ENCODE assay signal across 23 cellular contexts in the genomic region with DNA sequence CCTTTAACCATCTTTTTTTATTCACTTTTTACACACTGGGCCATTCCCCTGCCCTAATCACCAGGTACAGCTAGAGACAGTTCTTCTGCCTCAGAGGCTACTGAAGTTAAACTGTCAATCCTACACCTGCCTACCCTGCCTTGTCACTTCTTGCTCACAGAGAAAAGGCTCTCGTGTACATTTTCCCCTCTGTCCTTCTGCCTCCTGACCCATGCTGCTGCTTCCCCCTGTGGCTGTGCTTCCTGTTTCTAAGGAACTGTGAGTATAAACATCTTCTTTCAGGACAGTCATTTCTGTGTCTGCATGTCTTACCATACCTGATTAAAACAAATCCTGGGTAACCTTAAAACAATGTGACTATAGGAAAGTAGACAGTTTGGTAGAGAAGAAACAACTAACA.
"Had no signal": no experiment of that assay in that cellular context is flagged by ENCODE, and none has a peak within 500 bp of the region (broad histone marks: within the 10 kb centered on the region; RNA-seq: fewer than 3 reads in every experiment).

No MANE protein-coding gene starts in this region.

- H3K27ac Mint-ChIP-seq: activated CD8-positive, alpha-beta T cell treated with anti-CD3 and anti-CD28 coated beads, Interleukin-2, amount 10 ng/mL, durations not matched to agents 7 days and 5 days; activated naive CD8-positive, alpha-beta T cell treated with anti-CD3 and anti-CD28 coated beads for 36 hours; stimulated activated naive CD8-positive, alpha-beta T cell treated with anti-CD3 and anti-CD28 coated beads, Interleukin-15, Interleukin-2, amounts not matched to agents 100 ng/mL and 50 ng/mL, for 24 hours had no signal

- FAIRE-seq: astrocyte, keratinocyte had no signal

- H3K4me1 ChIP-seq: lower lobe of right lung, sigmoid colon, tibial artery had no signal

- H3K27ac ChIP-seq: lower lobe of right lung, sigmoid colon, tibial artery had no signal

- H3K4me1 Mint-ChIP-seq: activated naive CD8-positive, alpha-beta T cell treated with anti-CD3 and anti-CD28 coated beads for 36 hours had no signal

- H3K36me3 Mint-ChIP-seq: activated naive CD8-positive, alpha-beta T cell treated with anti-CD3 and anti-CD28 coated beads for 36 hours had no signal

- H3K27me3 ChIP-seq: sigmoid colon, tibial artery had no signal

- H3K4me3 Mint-ChIP-seq: activated CD8-positive, alpha-beta T cell treated with anti-CD3 and anti-CD28 coated beads, Interleukin-2, amount 10 ng/mL, durations not matched to agents 7 days and 5 days; activated naive CD8-positive, alpha-beta T cell treated with anti-CD3 and anti-CD28 coated beads for 36 hours; stimulated activated naive CD8-positive, alpha-beta T cell treated with anti-CD3 and anti-CD28 coated beads, Interleukin-15, Interleukin-2, amounts not matched to agents 100 ng/mL and 50 ng/mL, for 24 hours had no signal

- H3K36me3 ChIP-seq: lower lobe of right lung, sigmoid colon, tibial artery had no signal

- H3K9me3 ChIP-seq: lower lobe of right lung, mucosa of descending colon, sigmoid colon, tibial artery had no signal

- H3K9me3 Mint-ChIP-seq: activated naive CD8-positive, alpha-beta T cell treated with anti-CD3 and anti-CD28 coated beads for 36 hours; stimulated activated naive CD8-positive, alpha-beta T cell treated with anti-CD3 and anti-CD28 coated beads, Interleukin-15, Interleukin-2, amounts not matched to agents 100 ng/mL and 50 ng/mL, for 24 hours had no signal

- H3K4me3 ChIP-seq: lower lobe of right lung, mucosa of descending colon, sigmoid colon, smooth muscle cell, tibial artery had no signal

- DNase-seq: activated CD4-positive, alpha-beta T cell treated with anti-CD3 and anti-CD28 coated beads, Interleukin-2, amount 50 U/mL, for 1 hour; activated CD4-positive, CD25-positive, alpha-beta regulatory T cell; activated CD8-positive, alpha-beta T cell treated with anti-CD3 and anti-CD28 coated beads, Interleukin-2, amount 10 ng/mL, durations not matched to agents 7 days and 5 days; activated naive CD4-positive, alpha-beta T cell treated with Interleukin-2 at 50 U/mL for 16 hours; activated naive CD8-positive, alpha-beta T cell treated with anti-CD3 and anti-CD28 coated beads for 36 hours; central memory CD4-positive, alpha-beta T cell; dermis blood vessel endothelial cell; effector CD8-positive, alpha-beta T cell; erythroblast; foreskin fibroblast; lower lobe of right lung; mesendoderm; mucosa of descending colon; retina; sigmoid colon; stimulated activated CD4-positive, alpha-beta T cell treated with anti-CD3 and anti-CD28 coated beads, Interleukin-15, amount 100 ng/mL, for 24 hours; stimulated activated CD4-positive, alpha-beta T cell treated with anti-CD3 and anti-CD28 coated beads, Interleukin-2, amount 100 ng/mL, for 48 hours; T-helper 9 cell; tibial artery had no signal

- H3K4me2 ChIP-seq: smooth muscle cell had no signal
